8 cellular contexts compared by ENCODE assay signal in the genomic region with DNA sequence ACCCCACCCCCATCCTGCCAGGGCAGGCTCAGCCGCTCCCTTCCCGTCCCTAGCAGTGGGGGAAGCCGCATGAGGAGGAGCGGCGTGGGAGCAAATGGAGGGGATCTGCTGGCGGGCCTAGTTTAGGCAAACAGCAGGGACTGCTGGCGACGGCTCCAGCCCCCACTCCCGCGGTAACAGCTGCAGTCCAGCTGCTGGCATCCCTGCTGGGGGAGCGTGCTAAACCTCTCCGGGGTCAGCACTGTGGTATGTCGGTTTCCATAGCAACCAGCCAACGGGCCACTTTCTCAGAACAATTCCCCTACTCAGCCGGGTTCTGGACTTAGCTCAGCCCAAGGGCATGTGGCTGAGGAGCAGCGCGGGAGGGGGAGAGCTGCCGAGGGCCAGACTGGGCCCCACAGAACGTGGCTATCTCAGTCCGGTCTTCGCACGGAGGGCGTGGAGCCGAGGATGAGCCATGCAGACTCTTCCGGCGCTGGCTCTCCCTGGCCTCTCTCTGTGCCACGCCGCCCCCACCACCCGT.
A peak's percentile ranks its signal among the peaks of the same experiment; 100 is the strongest.
DNase-seq lines count a peak whose midpoint lies in the region; ATAC-seq and TF ChIP-seq lines count a peak whose summit lies in the region.

No MANE protein-coding gene starts in this region.

- POLR2A ChIA-PET in CD8-positive, alpha-beta T cell (lab: Charles Lee): no interaction called here

- H3K27ac Mint-ChIP-seq in CD8-positive, alpha-beta T cell: no peak overlapping the region

- DNase-seq in M059J (ENCODE audit: low read depth): peak; percentile 61
- peak; percentile 31 to 79 (median 72) for DNase-seq in dorsolateral prefrontal cortex
- DNase-seq in left lung: peak in 1 of 2 donors; percentile 79
- peak; percentile 37 for DNase-seq in thoracic aorta (ENCODE audit: low spot score)
- no peak for DNase-seq in CD8-positive, alpha-beta T cell

- no peaks in the 10 kb centered on the region for H3K36me3 ChIP-seq in left lung
- H3K36me3 ChIP-seq in thoracic aorta: no peaks in the 10 kb centered on the region
- H3K36me3 ChIP-seq in CD8-positive, alpha-beta T cell (ENCODE audit: insufficient read depth, low read length): no peaks in the 10 kb centered on the region

- no peaks in the 10 kb centered on the region for H3K36me3 Mint-ChIP-seq in CD8-positive, alpha-beta T cell

- intact Hi-C loops in dorsolateral prefrontal cortex (cut with DNase I): loop anchor here in 1 of 2 donors (5.0 kb wide), 1 partner anchor 84 kb away; no protein-coding TSS in a partner anchor
- intact Hi-C loops in left lung (cut with DNase I): no loop called here
- intact Hi-C loops in CD8-positive, alpha-beta T cell (cut with DNase I, micrococcal nuclease): no loop called here

- H3K4me3 ChIP-seq in dorsolateral prefrontal cortex: peak overlapping the region in 52 of 59 donors; percentile 1 to 59 (median 28)
- no peak overlapping the region for H3K4me3 ChIP-seq in left lung
- H3K4me3 ChIP-seq in thoracic aorta: peak overlapping the region; percentile 51
- no peak overlapping the region for H3K4me3 ChIP-seq in CD8-positive, alpha-beta T cell (ENCODE audit: low read depth, low read length)

- no peaks in the 10 kb centered on the region for H3K9me3 Mint-ChIP-seq in CD8-positive, alpha-beta T cell

- H3K27me3 Mint-ChIP-seq in CD8-positive, alpha-beta T cell (ENCODE audit: low read depth): peaks cover 30% of the 10 kb centered on the region

- CTCF ChIA-PET in CD8-positive, alpha-beta T cell (lab: Charles Lee): no interaction called here

- H3K27ac ChIP-seq in dorsolateral prefrontal cortex (peak overlapping the region in 53 of 59 donors; percentile 16 to 82 (median 59)), left lung (peak overlapping the region; percentile 26 to 57), thoracic aorta (peak overlapping the region in 1 of 2 donors; percentile 43)
- H3K27ac ChIP-seq in CD8-positive, alpha-beta T cell (ENCODE audit: low read depth, low read length): no peak overlapping the region

- ATAC-seq in left lung (peak; percentile 82), thoracic aorta (ENCODE audit: insufficient number of reproducible peaks, low FRiP score, low read depth) (peak; percentile 41), HG02970 (IDR thresholded peaks at IDR 0.05; ENCODE audit: low FRiP score, unreplicated experiment) (no peak), HG03095 (IDR thresholded peaks at IDR 0.05; ENCODE audit: unreplicated experiment) (no peak), HG03135 (IDR thresholded peaks at IDR 0.05; ENCODE audit: unreplicated experiment) (no peak)
- ATAC-seq in CD8-positive, alpha-beta T cell: no peak

- H3K9me3 ChIP-seq in left lung (no peaks in the 10 kb centered on the region), thoracic aorta (no peaks in the 10 kb centered on the region)
- H3K9me3 ChIP-seq in CD8-positive, alpha-beta T cell (ENCODE audit: low read length): no peaks in the 10 kb centered on the region

- H3K4me3 Mint-ChIP-seq in CD8-positive, alpha-beta T cell: no peak overlapping the region

- peaks cover 0 to 2% of the 10 kb centered on the region in 2 donors for H3K4me1 ChIP-seq in left lung
- peaks cover 19 to 31% of the 10 kb centered on the region in 2 donors for H3K4me1 ChIP-seq in thoracic aorta (ENCODE audit: control insufficient read depth in 1 of 2, low read depth in 2 of 2)
- H3K4me1 ChIP-seq in CD8-positive, alpha-beta T cell (ENCODE audit: insufficient read depth, low read length): no peaks in the 10 kb centered on the region

- H3K27me3 ChIP-seq in dorsolateral prefrontal cortex: no peaks in the 10 kb centered on the region
- peaks cover 0 to 45% of the 10 kb centered on the region in 2 donors for H3K27me3 ChIP-seq in left lung
- H3K27me3 ChIP-seq in thoracic aorta (replicated peaks; ENCODE audit: insufficient read depth): no peaks in the 10 kb centered on the region
- no peaks in the 10 kb centered on the region for H3K27me3 ChIP-seq in CD8-positive, alpha-beta T cell (ENCODE audit: insufficient read depth, low read length)

- H3K4me1 Mint-ChIP-seq in CD8-positive, alpha-beta T cell (ENCODE audit: low read depth): peaks cover 4% of the 10 kb centered on the region

- TF ChIP-seq CTCF in dorsolateral prefrontal cortex (IDR thresholded peaks at IDR 0.05 in 54 of 56, conservative IDR thresholded peaks at IDR 0.05 in 2 of 56; ENCODE audit: low read depth in 1 of 56, partially characterized antibody in 56 of 56) (no peak), left lung (IDR thresholded peaks at IDR 0.05) (no peak), thoracic aorta (IDR thresholded peaks at IDR 0.05) (no peak)
- TF ChIP-seq CTCF in CD8-positive, alpha-beta T cell (IDR thresholded peaks at IDR 0.05): no peak

Comparison
In these comparisons a context has a peak if more than half of its experiments do, and no peak if none do; other contexts are left out.
1. DNase-seq: peak in M059J (single experiment), dorsolateral prefrontal cortex (10 of 10) and thoracic aorta (single experiment); none in CD8-positive, alpha-beta T cell (0 of 7).
2. H3K4me3 ChIP-seq: peak in dorsolateral prefrontal cortex (52 of 59) and thoracic aorta (single experiment); none in left lung (0 of 2) and CD8-positive, alpha-beta T cell (single experiment).
3. ATAC-seq: peak in left lung (single experiment) and thoracic aorta (single experiment); none in HG02970 (single experiment), HG03095 (single experiment), CD8-positive, alpha-beta T cell (single experiment) and HG03135 (single experiment).